ENCODE assay signal across 11 cellular contexts in genomic region chr21:32807717-32808380, GRCh38. TPM values are rescaled to one million over a fixed set of nuclear protein-coding genes. Genes with fewer than 3 reads are reported as not detected.
DNase-seq lines count a peak whose midpoint lies in the region; ATAC-seq and TF ChIP-seq lines count a peak whose summit lies in the region.
"Had no signal": no experiment of that assay in that cellular context is flagged by ENCODE, and none has a peak within 500 bp of the region (broad histone marks: within the 10 kb centered on the region; RNA-seq: fewer than 3 reads in every experiment).

No MANE protein-coding gene starts in this region.

- H3K4me1 ChIP-seq in left lung: peaks cover 0 to 6% of the 10 kb centered on the region in 2 donors

- H3K4me3 ChIP-seq in cardiac fibroblast (replicated peaks in 1 of 2; ENCODE audit: low read depth in 2 of 2, low read length in 2 of 2): no peak overlapping the region
- no peak overlapping the region for H3K4me3 ChIP-seq in left lung

- no peak for DNase-seq in Right ventricle myocardium superior
- DNase-seq in cardiac septum (ENCODE audit: low spot score): no peak
- peak; percentile 46 to 69 for DNase-seq in cardiac fibroblast (ENCODE audit: low read depth in 2 of 2)
- DNase-seq in left lung: no peak
- no peak for DNase-seq in stimulated activated naive CD4-positive, alpha-beta T cell (lab: John Stamatoyannopoulos, UW)
- DNase-seq in GM20000 (ENCODE audit: low spot score): no peak
- no peak for DNase-seq in NCI-H187 (lab: John Stamatoyannopoulos, UW)
- DNase-seq: activated naive CD4-positive, alpha-beta T cell treated with anti-CD3 and anti-CD28 coated beads for 36 hours; AML-193; Karpas-422 had no signal

- ATAC-seq in Right ventricle myocardium superior (ENCODE audit: poor library complexity): peak; percentile 73
- ATAC-seq in left lung: peak; percentile 62
- no peak for ATAC-seq in GM18909 (IDR thresholded peaks at IDR 0.05; ENCODE audit: poor library complexity, unreplicated experiment)

- H3K27ac ChIP-seq in left lung: no peak overlapping the region

- intact Hi-C loops in Right ventricle myocardium superior (cut with DNase I): no loop called here
- intact Hi-C loops in cardiac septum (cut with DNase I): no loop called here
- intact Hi-C loops in left lung (cut with DNase I): no loop called here

- H3K9me3 ChIP-seq in left lung: no peaks in the 10 kb centered on the region

- H3K36me3 ChIP-seq in left lung: no peaks in the 10 kb centered on the region

- H3K27me3 ChIP-seq in left lung: no peaks in the 10 kb centered on the region

- TF ChIP-seq CTCF in cardiac fibroblast (IDR thresholded peaks at IDR 0.05; ENCODE audit: low read depth, low read length): no peak
- no peak for TF ChIP-seq CTCF in left lung (IDR thresholded peaks at IDR 0.05)
- no peak for TF ChIP-seq CTCF in GM20000 (IDR thresholded peaks at IDR 0.05; ENCODE audit: extremely low read depth, missing control alignments)

RNA-seq across cellular contexts. Expression of gene PAXBP1, which starts 36.3 kb away (rescaled TPM):
- total RNA-seq in Right ventricle myocardium superior: 12.5 TPM
- total RNA-seq in cardiac septum: 16.4 TPM
- 10 to 100 TPM; 22.9 to 27.6 TPM for total RNA-seq in left lung

Comparison
In these comparisons a context has a peak if more than half of its experiments do, and no peak if none do; other contexts are left out.
1. DNase-seq: peak in cardiac fibroblast (2 of 2); none in Right ventricle myocardium superior (single experiment), cardiac septum (single experiment), left lung (0 of 2), stimulated activated naive CD4-positive, alpha-beta T cell (0 of 6), GM20000 (single experiment) and NCI-H187 (0 of 2).